In the genomic region with DNA sequence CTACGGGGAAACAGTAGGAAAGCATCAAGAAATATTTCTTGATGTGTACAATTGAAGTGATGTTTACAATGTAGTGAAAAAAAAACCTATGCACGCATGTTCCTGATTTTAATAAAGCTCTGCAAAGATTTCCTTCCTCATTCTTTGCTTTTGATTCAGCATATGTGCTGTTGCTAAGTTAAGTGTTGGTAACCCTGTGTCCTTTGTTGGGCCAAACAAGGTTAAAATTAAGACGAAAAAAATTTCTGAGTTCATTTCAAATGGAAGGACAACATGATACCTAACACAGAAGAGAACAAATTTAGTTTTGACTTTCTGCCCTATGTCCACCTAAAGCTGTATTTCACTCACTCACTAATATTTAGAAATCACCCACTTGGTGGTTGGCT, we compare ENCODE assay signal across 9 cellular contexts.
A peak's percentile ranks its signal among the peaks of the same experiment; 100 is the strongest.
DNase-seq lines count a peak whose midpoint lies in the region; ATAC-seq and TF ChIP-seq lines count a peak whose summit lies in the region.
"Had no signal": no experiment of that assay in that cellular context is flagged by ENCODE, and none has a peak within 500 bp of the region (broad histone marks: within the 10 kb centered on the region; RNA-seq: fewer than 3 reads in every experiment).

No MANE protein-coding gene starts in this region.

- H3K4me3 ChIP-seq in mucosa of rectum (ENCODE audit: low read length in 2 of 2): peak overlapping the region in 1 of 2 donors; percentile 62

- H3K36me3 ChIP-seq in mucosa of rectum (ENCODE audit: control insufficient read depth in 2 of 2, insufficient read depth in 2 of 2, low read length in 2 of 2): peaks cover 0 to 4% of the 10 kb centered on the region in 2 donors

- H3K4me3 Mint-ChIP-seq in CD14-positive monocyte: peak overlapping the region; percentile 75 to 94

- intact Hi-C loops in CD14-positive monocyte (cut with micrococcal nuclease): loop anchor here in 1 of 2 donors (2.0 to 10.0 kb wide), 2 partner anchors 14 to 50 kb away; no protein-coding TSS in a partner anchor

- H3K9me3 Mint-ChIP-seq in CD14-positive monocyte: peaks cover 0 to 3% (median 0%) of the 10 kb centered on the region in 7 donors

- peak overlapping the region; percentile 99 to 100 (median 100) for H3K27ac Mint-ChIP-seq in CD14-positive monocyte

- H3K27me3 Mint-ChIP-seq in CD14-positive monocyte (ENCODE audit: low read depth in 3 of 3): no peaks in the 10 kb centered on the region

- TF ChIP-seq CTCF in CD14-positive monocyte (IDR thresholded peaks at IDR 0.05): no peak

- peaks cover 3 to 5% of the 10 kb centered on the region in 2 donors for H3K4me1 ChIP-seq in mucosa of rectum (ENCODE audit: control insufficient read depth in 2 of 2, insufficient read depth in 2 of 2, low read length in 2 of 2)

- no peaks in the 10 kb centered on the region for H3K9me3 ChIP-seq in mucosa of rectum (ENCODE audit: control insufficient read depth in 2 of 2, low read length in 2 of 2)

- peak; percentile 7 for ATAC-seq in HG03159 (IDR thresholded peaks at IDR 0.05; ENCODE audit: unreplicated experiment)
- ATAC-seq in HG03457 (IDR thresholded peaks at IDR 0.05; ENCODE audit: unreplicated experiment): no peak

- WGBS in adipose tissue, 3 donors: 29 to 57% (median 37%) methylated on average over 3 of the region's 3 CpGs

- peaks cover 66% of the 10 kb centered on the region for H3K4me1 Mint-ChIP-seq in CD14-positive monocyte

- H3K9ac ChIP-seq in mucosa of rectum (ENCODE audit: low read depth in 1 of 2, low read length in 2 of 2): peak overlapping the region; percentile 48 to 52

- no peaks in the 10 kb centered on the region for H3K27me3 ChIP-seq in mucosa of rectum (ENCODE audit: control insufficient read depth in 2 of 2, insufficient read depth in 2 of 2, low read length in 2 of 2)

- peak overlapping the region; percentile 68 for H3K27ac ChIP-seq in adipose tissue (ENCODE audit: low read depth, low read length)
- H3K27ac ChIP-seq in mucosa of rectum (ENCODE audit: low read depth in 2 of 2, low read length in 2 of 2): peak overlapping the region; percentile 88

- peaks cover 44 to 45% of the 10 kb centered on the region in 2 donors for H3K36me3 Mint-ChIP-seq in CD14-positive monocyte

- no peak for DNase-seq in CD14-positive monocyte (ENCODE audit: low spot score)
- no peak for DNase-seq in AG08396 (ENCODE audit: low spot score)
- DNase-seq in activated CD4-positive, CD25-positive, alpha-beta regulatory T cell (lab: John Stamatoyannopoulos, UW): no peak
- no peak for DNase-seq in SW480 (ENCODE audit: low spot score)
- DNase-seq: DMS79 had no signal
